Comparison of ENCODE assay signal across 15 cellular contexts in genomic region chr20:63685269-63686026, GRCh38. TPM values are rescaled to one million over a fixed set of nuclear protein-coding genes. Genes with fewer than 3 reads are reported as not detected.
DNase-seq lines count a peak whose midpoint lies in the region; ATAC-seq and TF ChIP-seq lines count a peak whose summit lies in the region.
"Had no signal": no experiment of that assay in that cellular context is flagged by ENCODE, and none has a peak within 500 bp of the region (broad histone marks: within the 10 kb centered on the region; RNA-seq: fewer than 3 reads in every experiment).

No MANE protein-coding gene starts in this region.

- DNase-seq in left ventricle myocardium superior = peak; percentile 35
- no peak for DNase-seq in Right ventricle myocardium inferior (ENCODE audit: missing footprints)
- DNase-seq in right atrium auricular region (ENCODE audit: low spot score) = no peak
- DNase-seq in sigmoid colon = no peak
- DNase-seq in NCI-H446 treated with DMSO at 0.1 percent for 48 hours (lab: John Stamatoyannopoulos, UW) = no peak
- DNase-seq in NCI-H524 (lab: John Stamatoyannopoulos, UW) = no peak
- no peak for DNase-seq in cerebellar cortex (ENCODE audit: low spot score)
- DNase-seq in glomerular visceral epithelial cell (ENCODE audit: extremely low spot score) = no peak
- DNase-seq: activated CD4-positive, alpha-beta T cell treated with anti-CD3 and anti-CD28 coated beads for 1 hour; GF-D8; NCI-H1436; NCI-H446 had no signal

- TF ChIP-seq CTCF in right atrium auricular region (IDR thresholded peaks at IDR 0.05) = no peak
- no peak for TF ChIP-seq CTCF in sigmoid colon (IDR thresholded peaks at IDR 0.05)

- H3K27ac ChIP-seq in right atrium auricular region (peak overlapping the region; percentile 76 to 81), sigmoid colon (peak overlapping the region; percentile 48 to 87 (median 74))

- H3K4me3 ChIP-seq in right atrium auricular region (no peak overlapping the region), sigmoid colon (no peak overlapping the region)
- H3K4me3 ChIP-seq: mucosa of descending colon, prostate gland had no signal

- intact Hi-C loops in left ventricle myocardium superior (cut with micrococcal nuclease) = no loop called here
- intact Hi-C loops in Right ventricle myocardium inferior (cut with DNase I) = no loop called here
- intact Hi-C loops in sigmoid colon (cut with DNase I) = no loop called here

- no peak for TF ChIP-seq EP300 in sigmoid colon (IDR thresholded peaks at IDR 0.05)

- H3K9me3 ChIP-seq in right atrium auricular region (no peaks in the 10 kb centered on the region), sigmoid colon (no peaks in the 10 kb centered on the region)
- H3K9me3 ChIP-seq: mucosa of descending colon, prostate gland had no signal

- H3K36me3 ChIP-seq in right atrium auricular region = no peaks in the 10 kb centered on the region
- H3K36me3 ChIP-seq in sigmoid colon = no peaks in the 10 kb centered on the region
- H3K36me3 ChIP-seq: prostate gland had no signal

- no peak for TF ChIP-seq POLR2A in sigmoid colon (IDR thresholded peaks at IDR 0.05)

- no peaks in the 10 kb centered on the region for H3K27me3 ChIP-seq in right atrium auricular region
- H3K27me3 ChIP-seq in sigmoid colon = no peaks in the 10 kb centered on the region

- no peak for ATAC-seq in left ventricle myocardium superior
- ATAC-seq in Right ventricle myocardium inferior = no peak
- ATAC-seq: mucosa of descending colon had no signal

- H3K4me1 ChIP-seq in right atrium auricular region = peaks cover 0 to 65% of the 10 kb centered on the region in 2 donors
- peaks cover 2 to 52% (median 49%) of the 10 kb centered on the region in 4 donors for H3K4me1 ChIP-seq in sigmoid colon
- H3K4me1 ChIP-seq: prostate gland had no signal

- 92 to 93% methylated on average over 21 of the region's 21 CpGs for WGBS in sigmoid colon, 2 donors

RNA-seq across cellular contexts. Expression of gene TNFRSF6B, which starts 11.0 kb away (rescaled TPM):
- total RNA-seq in left ventricle myocardium superior (0.64 TPM), Right ventricle myocardium inferior (1.0 TPM), right atrium auricular region (1 to 10 TPM; 1.2 to 3.8 TPM), sigmoid colon (10 to 100 TPM in 1 of 4 donors, 1 to 10 TPM in 3; 1.8 to 45.5 (median 4.2) TPM)
- 100 to 1,000 TPM in 1 of 3 donors, 1 to 10 TPM in 2; 1.2 to 186 (median 4.8) TPM for polyA plus RNA-seq in sigmoid colon
- total RNA-seq: T-helper 2 cell treated with Interferon-gamma antibody and Interleukin-4, amounts not matched to agents 100 ng/mL and 5 ng/mL, for 36 hours had no signal

RNA-seq across cellular contexts. Expression of gene ARFRP1, which starts 22.3 kb away (rescaled TPM):
- total RNA-seq in left ventricle myocardium superior (46.5 TPM), Right ventricle myocardium inferior (34.2 TPM), right atrium auricular region (10 to 100 TPM; 33.5 to 39.4 TPM), sigmoid colon (10 to 100 TPM; 26.8 to 38.7 (median 28.8) TPM)
- 10 to 100 TPM; 39.1 to 70.2 (median 45.6) TPM for polyA plus RNA-seq in sigmoid colon

RNA-seq across cellular contexts. Expression of gene ZGPAT, which starts 22.4 kb away (rescaled TPM):
- total RNA-seq in left ventricle myocardium superior (16.2 TPM), Right ventricle myocardium inferior (15.1 TPM), right atrium auricular region (10 to 100 TPM; 11.9 to 15.1 TPM), sigmoid colon (10 to 100 TPM; 18.5 to 22.5 (median 19.6) TPM)
- 10 to 100 TPM; 24.0 to 44.9 (median 30.5) TPM for polyA plus RNA-seq in sigmoid colon

RNA-seq across cellular contexts. Expression of gene RTEL1, which starts 27.3 kb away (rescaled TPM):
- total RNA-seq in left ventricle myocardium superior = 9.9 TPM
- total RNA-seq in Right ventricle myocardium inferior = 9.0 TPM
- 1 to 10 TPM; 4.8 to 9.2 TPM for total RNA-seq in right atrium auricular region
- 10 to 100 TPM; 19.6 to 44.3 (median 31.4) TPM for total RNA-seq in sigmoid colon
- polyA plus RNA-seq in sigmoid colon = 10 to 100 TPM in 1 of 3 donors, 1 to 10 TPM in 2; 3.6 to 22.4 (median 9.0) TPM

RNA-seq across cellular contexts. Expression of gene STMN3, which starts 32.2 kb away (rescaled TPM):
- total RNA-seq in left ventricle myocardium superior (5.5 TPM), Right ventricle myocardium inferior (7.1 TPM), right atrium auricular region (10 to 100 TPM in 1 of 2 donors, 1 to 10 TPM in 1; 5.7 to 10.1 TPM), sigmoid colon (10 to 100 TPM; 14.6 to 22.1 (median 20.1) TPM)
- 10 to 100 TPM in 1 of 3 donors, 1 to 10 TPM in 2; 1.8 to 25.2 (median 6.6) TPM for polyA plus RNA-seq in sigmoid colon
